ENCODE assay signal across 17 cellular contexts in genomic region chr10:118166951-118167350, GRCh38.
"Had no signal": no experiment of that assay in that cellular context is flagged by ENCODE, and none has a peak within 500 bp of the region (broad histone marks: within the 10 kb centered on the region; RNA-seq: fewer than 3 reads in every experiment).

No MANE protein-coding gene starts in this region.

- H3K27me3 ChIP-seq: breast epithelium, vagina had no signal

- DNase-seq: activated CD4-positive, alpha-beta T cell treated with anti-CD3 and anti-CD28 coated beads, Interleukin-2, amount 50 U/mL, for 1 hour; activated CD4-positive, CD25-positive, alpha-beta regulatory T cell; activated naive CD4-positive, alpha-beta T cell treated with anti-CD3 and anti-CD28 coated beads, Interleukin-2, amount 50 U/mL, for 16 hours; amniotic stem cell; dermis blood vessel endothelial cell; endodermal cell; mucosa of descending colon; naive thymus-derived CD8-positive, alpha-beta T cell; nucleus accumbens; stimulated activated CD4-positive, alpha-beta T cell treated with anti-CD3 and anti-CD28 coated beads, Interleukin-4, amount 100 ng/mL, for 1 hour; stimulated activated CD8-positive, alpha-beta memory T cell treated with anti-CD3 and anti-CD28 coated beads, Interleukin-4, amount 100 ng/mL, for 48 hours; stimulated activated naive CD8-positive, alpha-beta T cell treated with anti-CD3 and anti-CD28 coated beads, Interleukin-15, Interleukin-2, amounts not matched to agents 100 U/mL and 50 U/mL, for 24 hours; T-helper 2 cell had no signal

- H3K27ac ChIP-seq: breast epithelium, prostate gland, vagina had no signal

- H3K36me3 Mint-ChIP-seq: naive thymus-derived CD8-positive, alpha-beta T cell had no signal

- ATAC-seq: mucosa of descending colon; naive thymus-derived CD8-positive, alpha-beta T cell; stimulated activated naive CD8-positive, alpha-beta T cell treated with anti-CD3 and anti-CD28 coated beads, Interleukin-15, Interleukin-2, amounts not matched to agents 100 U/mL and 50 U/mL, for 24 hours had no signal

- H3K4me3 Mint-ChIP-seq: endodermal cell; naive thymus-derived CD8-positive, alpha-beta T cell had no signal

- H3K9me3 Mint-ChIP-seq: activated T-helper 2 cell treated with anti-CD3 and anti-CD28 coated beads, Interferon-gamma antibody, Interleukin-2, Interleukin-4, amounts not matched to agents 10 μg/mL and 5 μg/mL and 100 μg/mL, durations not matched to agents 14 hours and 24 hours and 36 hours; endodermal cell; naive thymus-derived CD8-positive, alpha-beta T cell had no signal

- H3K9me3 ChIP-seq: breast epithelium, mucosa of descending colon, prostate gland, vagina had no signal

- H3K36me3 ChIP-seq: breast epithelium, prostate gland, vagina had no signal

- H3K4me1 ChIP-seq: breast epithelium, prostate gland, vagina had no signal

- H3K4me3 ChIP-seq: breast epithelium, mucosa of descending colon, prostate gland, vagina had no signal

- H3K27ac Mint-ChIP-seq: activated T-helper 2 cell treated with anti-CD3 and anti-CD28 coated beads, Interferon-gamma antibody, Interleukin-2, Interleukin-4, amounts not matched to agents 10 μg/mL and 5 μg/mL and 100 μg/mL, durations not matched to agents 14 hours and 24 hours and 36 hours; endodermal cell; naive thymus-derived CD8-positive, alpha-beta T cell had no signal

- H3K4me1 Mint-ChIP-seq: endodermal cell; naive thymus-derived CD8-positive, alpha-beta T cell had no signal
